ENCODE assay signal across 41 cellular contexts in the genomic region with DNA sequence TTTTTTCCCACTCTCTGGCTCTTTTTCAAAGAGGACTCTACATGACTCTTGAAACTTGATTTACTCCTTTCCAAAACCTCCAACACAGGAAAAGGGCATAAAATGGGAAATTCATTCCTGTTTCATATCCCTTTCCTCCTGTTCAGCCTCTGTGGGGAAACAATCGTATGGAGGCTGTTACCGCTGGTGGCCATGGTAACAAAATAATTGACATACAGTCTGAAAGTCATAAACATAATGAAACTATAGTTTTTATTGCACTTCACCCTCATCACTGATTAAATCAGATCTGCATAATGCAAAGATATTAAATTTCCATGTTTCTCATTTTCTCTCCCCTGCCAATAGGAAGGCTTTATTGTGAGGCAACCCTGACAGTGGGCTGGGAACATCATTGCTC.
"Had no signal": no experiment of that assay in that cellular context is flagged by ENCODE, and none has a peak within 500 bp of the region (broad histone marks: within the 10 kb centered on the region; RNA-seq: fewer than 3 reads in every experiment).

No MANE protein-coding gene starts in this region.

- H3K4me1 ChIP-seq: adrenal gland, ascending aorta, breast epithelium had no signal

- H3K4me3 Mint-ChIP-seq: activated naive CD4-positive, alpha-beta T cell treated with anti-CD3 and anti-CD28 coated beads for 36 hours; activated naive CD4-positive, alpha-beta T cell treated with anti-CD3 and anti-CD28 coated beads, Interleukin-2, amount 10 ng/mL, durations not matched to agents 7 days and 5 days; activated naive CD4-positive, alpha-beta T cell treated with anti-CD3 and anti-CD28 coated beads, Interleukin-2, amount 50 U/mL, for 24 hours; activated naive CD8-positive, alpha-beta T cell; activated naive CD8-positive, alpha-beta T cell treated with anti-CD3 and anti-CD28 coated beads for 36 hours; activated naive CD8-positive, alpha-beta T cell treated with anti-CD3 and anti-CD28 coated beads, Interleukin-2, amount 10 ng/mL, durations not matched to agents 7 days and 5 days; activated naive CD8-positive, alpha-beta T cell treated with anti-CD3 and anti-CD28 coated beads, Interleukin-2, amount 50 U/mL, for 24 hours; activated T-cell treated with anti-CD3 and anti-CD28 coated beads, Interleukin-2, amount 50 U/mL, for 24 hours; activated T-cell treated with anti-CD3 and anti-CD28 coated beads, Interleukin-2, amount 50 U/mL, for 4 hours; activated T-cell treated with anti-CD3 and anti-CD28 coated beads, Interleukin-2, amount 50 U/mL, for 72 hours; activated T-helper 1 cell treated with anti-CD3 and anti-CD28 coated beads, Interleukin-12 subunit alpha, Interleukin-12 subunit beta, Interleukin-2, Interleukin-4 antibody, amounts not matched to agents 30 ng/mL and 10 ng/mL and 1 ng/mL, durations not matched to agents 14 hours and 24 hours and 36 hours; activated T-helper 17 cell treated with anti-CD3 and anti-CD28 coated beads, Interleukin-2, amount 50 U/mL, for 72 hours; brain; central memory CD8-positive, alpha-beta T cell had no signal

- H3K36me3 ChIP-seq: adrenal gland, ascending aorta, brain microvascular endothelial cell, breast epithelium, cardiac muscle cell had no signal

- H3K27me3 Mint-ChIP-seq: activated naive CD4-positive, alpha-beta T cell treated with anti-CD3 and anti-CD28 coated beads, Interleukin-2, amount 10 ng/mL, durations not matched to agents 7 days and 5 days; activated naive CD8-positive, alpha-beta T cell; activated naive CD8-positive, alpha-beta T cell treated with anti-CD3 and anti-CD28 coated beads for 36 hours; activated naive CD8-positive, alpha-beta T cell treated with anti-CD3 and anti-CD28 coated beads, Interleukin-2, amount 10 ng/mL, durations not matched to agents 7 days and 5 days; activated T-cell treated with anti-CD3 and anti-CD28 coated beads, Interleukin-2, amount 50 U/mL, for 24 hours; activated T-helper 17 cell treated with anti-CD3 and anti-CD28 coated beads, Interleukin-2, amount 50 U/mL, for 72 hours; central memory CD8-positive, alpha-beta T cell had no signal

- H3K4me3 ChIP-seq: adrenal gland, ascending aorta, body of pancreas, breast epithelium, cardiac muscle cell had no signal

- H3K27ac ChIP-seq: adrenal gland, ascending aorta, body of pancreas, brain microvascular endothelial cell, breast epithelium, cardiac muscle cell had no signal

- H3K9me3 Mint-ChIP-seq: activated naive CD4-positive, alpha-beta T cell treated with anti-CD3 and anti-CD28 coated beads for 36 hours; activated naive CD4-positive, alpha-beta T cell treated with anti-CD3 and anti-CD28 coated beads, Interleukin-2, amount 50 U/mL, for 24 hours; activated naive CD4-positive, alpha-beta T cell treated with anti-CD3 and anti-CD28 coated beads, Interleukin-2, amount 50 U/mL, for 72 hours; activated naive CD8-positive, alpha-beta T cell treated with anti-CD3 and anti-CD28 coated beads for 36 hours; activated naive CD8-positive, alpha-beta T cell treated with anti-CD3 and anti-CD28 coated beads, Interleukin-2, amount 50 U/mL, for 24 hours; central memory CD8-positive, alpha-beta T cell had no signal

- H3K9me3 ChIP-seq: adrenal gland, ascending aorta, body of pancreas, breast epithelium had no signal

- H3K27ac Mint-ChIP-seq: activated naive CD4-positive, alpha-beta T cell treated with anti-CD3 and anti-CD28 coated beads for 36 hours; activated naive CD4-positive, alpha-beta T cell treated with anti-CD3 and anti-CD28 coated beads, Interleukin-2, amount 10 ng/mL, durations not matched to agents 7 days and 5 days; activated naive CD4-positive, alpha-beta T cell treated with anti-CD3 and anti-CD28 coated beads, Interleukin-2, amount 50 U/mL, for 24 hours; activated naive CD4-positive, alpha-beta T cell treated with anti-CD3 and anti-CD28 coated beads, Interleukin-2, amount 50 U/mL, for 72 hours; activated naive CD8-positive, alpha-beta T cell; activated naive CD8-positive, alpha-beta T cell treated with anti-CD3 and anti-CD28 coated beads for 36 hours; activated naive CD8-positive, alpha-beta T cell treated with anti-CD3 and anti-CD28 coated beads, Interleukin-2, amount 10 ng/mL, durations not matched to agents 7 days and 5 days; activated naive CD8-positive, alpha-beta T cell treated with anti-CD3 and anti-CD28 coated beads, Interleukin-2, amount 50 U/mL, for 24 hours; activated T-cell treated with anti-CD3 and anti-CD28 coated beads, Interleukin-2, amount 50 U/mL, for 24 hours; activated T-cell treated with anti-CD3 and anti-CD28 coated beads, Interleukin-2, amount 50 U/mL, for 72 hours; activated T-helper 1 cell treated with anti-CD3 and anti-CD28 coated beads, Interleukin-12 subunit alpha, Interleukin-12 subunit beta, Interleukin-2, Interleukin-4 antibody, amounts not matched to agents 30 ng/mL and 10 ng/mL and 1 ng/mL, durations not matched to agents 14 hours and 24 hours and 36 hours; activated T-helper 17 cell treated with anti-CD3 and anti-CD28 coated beads, Interleukin-2, amount 50 U/mL, for 72 hours; activated T-helper 2 cell treated with anti-CD3 and anti-CD28 coated beads, Interferon-gamma antibody, Interleukin-2, Interleukin-4, amounts not matched to agents 10 μg/mL and 5 μg/mL and 100 μg/mL, durations not matched to agents 14 hours and 24 hours and 36 hours; brain had no signal

- H3K4me1 Mint-ChIP-seq: activated naive CD4-positive, alpha-beta T cell treated with anti-CD3 and anti-CD28 coated beads, Interleukin-2, amount 10 ng/mL, durations not matched to agents 7 days and 5 days; activated naive CD4-positive, alpha-beta T cell treated with anti-CD3 and anti-CD28 coated beads, Interleukin-2, amount 50 U/mL, for 24 hours; activated naive CD8-positive, alpha-beta T cell treated with anti-CD3 and anti-CD28 coated beads for 36 hours; activated naive CD8-positive, alpha-beta T cell treated with anti-CD3 and anti-CD28 coated beads, Interleukin-2, amount 10 ng/mL, durations not matched to agents 7 days and 5 days; activated naive CD8-positive, alpha-beta T cell treated with anti-CD3 and anti-CD28 coated beads, Interleukin-2, amount 50 U/mL, for 24 hours; activated T-helper 17 cell treated with anti-CD3 and anti-CD28 coated beads, Interleukin-2, amount 50 U/mL, for 72 hours; central memory CD8-positive, alpha-beta T cell had no signal

- ATAC-seq: activated naive CD4-positive, alpha-beta T cell treated with anti-CD3 and anti-CD28 coated beads, Interleukin-2, amount 50 U/mL, for 72 hours; activated naive CD8-positive, alpha-beta T cell treated with anti-CD3 and anti-CD28 coated beads, Interleukin-2, amount 50 U/mL, for 24 hours; activated T-cell treated with anti-CD3 and anti-CD28 coated beads, Interleukin-2, amount 50 U/mL, for 4 hours; activated T-cell treated with anti-CD3 and anti-CD28 coated beads, Interleukin-2, amount 50 U/mL, for 72 hours; activated T-helper 17 cell treated with anti-CD3 and anti-CD28 coated beads, Interleukin-2, amount 50 U/mL, for 72 hours; body of pancreas had no signal

- DNase-seq: activated effector memory CD4-positive, alpha-beta T cell treated with anti-CD3 and anti-CD28 coated beads, Interleukin-2, amount 50 U/mL, for 16 hours; activated effector memory CD4-positive, alpha-beta T cell treated with Interleukin-2 at 50 U/mL for 16 hours; activated gamma-delta T cell; activated gamma-delta T cell treated with Interleukin-2 at 50 U/mL for 16 hours; activated naive CD4-positive, alpha-beta T cell; activated naive CD4-positive, alpha-beta T cell treated with anti-CD3 and anti-CD28 coated beads for 36 hours; activated naive CD4-positive, alpha-beta T cell treated with anti-CD3 and anti-CD28 coated beads, Interleukin-2, amount 10 ng/mL, durations not matched to agents 7 days and 5 days; activated naive CD4-positive, alpha-beta T cell treated with anti-CD3 and anti-CD28 coated beads, Interleukin-2, amount 50 U/mL, for 16 hours; activated naive CD4-positive, alpha-beta T cell treated with Interleukin-2 at 50 U/mL for 16 hours; activated naive CD8-positive, alpha-beta T cell treated with anti-CD3 and anti-CD28 coated beads for 36 hours; activated naive CD8-positive, alpha-beta T cell treated with anti-CD3 and anti-CD28 coated beads, Interleukin-2, amount 10 ng/mL, durations not matched to agents 7 days and 5 days; activated naive CD8-positive, alpha-beta T cell treated with anti-CD3 and anti-CD28 coated beads, Interleukin-2, amount 50 U/mL, for 24 hours; activated T-cell treated with anti-CD3 and anti-CD28 coated beads for 4 hours; activated T-cell treated with anti-CD3 and anti-CD28 coated beads, Interleukin-2, amount 50 U/mL, for 1 hour; activated T-cell treated with anti-CD3 and anti-CD28 coated beads, Interleukin-2, amount 50 U/mL, for 24 hours; activated T-cell treated with anti-CD3 and anti-CD28 coated beads, Interleukin-2, amount 50 U/mL, for 4 hours; activated T-cell treated with anti-CD3 and anti-CD28 coated beads, Interleukin-2, amount 50 U/mL, for 48 hours; activated T-cell treated with anti-CD3 and anti-CD28 coated beads, Interleukin-2, amount 50 U/mL, for 72 hours; adrenal gland; amniotic stem cell; amygdala; anterior cingulate cortex; aorta; body of pancreas; brain microvascular endothelial cell; caudate nucleus; central memory CD4-positive, alpha-beta T cell; cerebellar nuclear complex had no signal

- H3K27me3 ChIP-seq: adrenal gland, ascending aorta, body of pancreas, brain microvascular endothelial cell had no signal

- FAIRE-seq: astrocyte, bronchial epithelial cell had no signal

- H3K36me3 Mint-ChIP-seq: activated naive CD4-positive, alpha-beta T cell treated with anti-CD3 and anti-CD28 coated beads, Interleukin-2, amount 10 ng/mL, durations not matched to agents 7 days and 5 days; activated naive CD4-positive, alpha-beta T cell treated with anti-CD3 and anti-CD28 coated beads, Interleukin-2, amount 50 U/mL, for 24 hours; activated naive CD4-positive, alpha-beta T cell treated with anti-CD3 and anti-CD28 coated beads, Interleukin-2, amount 50 U/mL, for 72 hours; activated naive CD8-positive, alpha-beta T cell; activated naive CD8-positive, alpha-beta T cell treated with anti-CD3 and anti-CD28 coated beads for 36 hours; activated naive CD8-positive, alpha-beta T cell treated with anti-CD3 and anti-CD28 coated beads, Interleukin-2, amount 10 ng/mL, durations not matched to agents 7 days and 5 days; brain had no signal
